ENCODE assay signal across 33 cellular contexts in the genomic region with DNA sequence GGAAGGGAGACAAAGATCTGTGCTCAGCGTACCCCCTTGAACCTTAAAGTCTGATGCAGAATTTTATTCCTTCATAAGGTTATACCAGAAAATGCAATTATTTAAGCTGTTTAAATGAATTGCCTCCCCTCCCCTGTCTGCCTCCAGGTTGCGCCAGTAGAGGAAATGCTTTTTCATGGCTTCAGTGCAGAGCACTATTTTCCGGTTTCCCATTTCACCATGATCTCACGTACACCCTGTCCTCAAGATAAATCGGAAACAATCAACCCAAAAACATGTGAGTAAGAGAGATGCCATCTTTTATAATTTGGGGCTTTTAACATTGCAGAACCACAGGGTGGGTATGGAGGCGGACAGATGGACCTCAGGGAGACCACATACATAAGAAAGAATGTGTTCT. TPM values are rescaled to one million over a fixed set of nuclear protein-coding genes. Genes with fewer than 3 reads are reported as not detected.
A peak's percentile ranks its signal among the peaks of the same experiment; 100 is the strongest.
DNase-seq lines count a peak whose midpoint lies in the region; ATAC-seq and TF ChIP-seq lines count a peak whose summit lies in the region.
"Had no signal": no experiment of that assay in that cellular context is flagged by ENCODE, and none has a peak within 500 bp of the region (broad histone marks: within the 10 kb centered on the region; RNA-seq: fewer than 3 reads in every experiment).

No MANE protein-coding gene starts in this region.

- H3K27me3 ChIP-seq in left ventricle myocardium inferior (ENCODE audit: low read depth) (no peaks in the 10 kb centered on the region), heart left ventricle (no peaks in the 10 kb centered on the region)
- H3K27me3 ChIP-seq: BE2C; BLaER1; BLaER1 treated with 17β-estradiol and CSF1 and Interleukin-3, amounts not matched to agents 10 nM and 100 nM had no signal

- H3K4me1 Mint-ChIP-seq in natural killer cell: peaks cover under 1 to 1% of the 10 kb centered on the region in 2 donors
- H3K4me1 Mint-ChIP-seq: CD4-positive, alpha-beta memory T cell; CD4-positive, CD25-positive, alpha-beta regulatory T cell had no signal

- 76 to 82% (median 80%) methylated on average over 6 of the region's 6 CpGs for WGBS in heart left ventricle, 4 donors

- H3K4me1 ChIP-seq in left ventricle myocardium inferior (peaks cover 40% of the 10 kb centered on the region), heart left ventricle (peaks cover 0 to 36% (median 16%) of the 10 kb centered on the region in 12 donors)
- H3K4me1 ChIP-seq: A549, BE2C, Caco-2 had no signal

- H3K36me3 Mint-ChIP-seq in natural killer cell: no peaks in the 10 kb centered on the region
- H3K36me3 Mint-ChIP-seq: CD14-positive monocyte; CD8-positive, alpha-beta T cell had no signal

- no peak for ATAC-seq in heart left ventricle
- no peak for ATAC-seq in omental fat pad (ENCODE audit: low FRiP score)
- ATAC-seq in natural killer cell: no peak
- ATAC-seq: A549; CD8-positive, alpha-beta T cell had no signal

- H3K4me3 Mint-ChIP-seq in natural killer cell: no peak overlapping the region
- H3K4me3 Mint-ChIP-seq: B cell; CD14-positive monocyte; CD4-positive, alpha-beta memory T cell; CD4-positive, alpha-beta T cell; CD4-positive, CD25-positive, alpha-beta regulatory T cell; CD8-positive, alpha-beta memory T cell; CD8-positive, alpha-beta T cell had no signal

- intact Hi-C loops in left ventricle myocardium inferior (cut with micrococcal nuclease) (no loop called here), heart left ventricle (cut with DNase I) (no loop called here), natural killer cell (cut with micrococcal nuclease) (no loop called here)

- H3K36me3 ChIP-seq in left ventricle myocardium inferior (peaks cover 33% of the 10 kb centered on the region), heart left ventricle (peaks cover 0 to 20% (median 0%) of the 10 kb centered on the region in 9 donors)
- H3K36me3 ChIP-seq: BE2C, BLaER1 had no signal

- peaks cover 5 to 22% of the 10 kb centered on the region in 2 donors for H3K27me3 Mint-ChIP-seq in natural killer cell (ENCODE audit: low read depth in 2 of 2)
- H3K27me3 Mint-ChIP-seq: B cell; CD4-positive, alpha-beta T cell; CD4-positive, CD25-positive, alpha-beta regulatory T cell had no signal

- no peak for TF ChIP-seq CTCF in left ventricle myocardium inferior (IDR thresholded peaks at IDR 0.05; ENCODE audit: borderline replicate concordance)
- TF ChIP-seq CTCF in heart left ventricle (IDR thresholded peaks at IDR 0.05): no peak
- no peak for TF ChIP-seq CTCF in omental fat pad (IDR thresholded peaks at IDR 0.05)
- no peak for TF ChIP-seq CTCF in natural killer cell (IDR thresholded peaks at IDR 0.05)

- no peak overlapping the region for H3K27ac Mint-ChIP-seq in natural killer cell
- H3K27ac Mint-ChIP-seq: B cell; CD14-positive monocyte; CD4-positive, alpha-beta memory T cell; CD4-positive, alpha-beta T cell; CD4-positive, CD25-positive, alpha-beta regulatory T cell; CD8-positive, alpha-beta memory T cell; CD8-positive, alpha-beta T cell had no signal

- H3K4me3 ChIP-seq in left ventricle myocardium inferior: no peak overlapping the region
- no peak overlapping the region for H3K4me3 ChIP-seq in heart left ventricle
- H3K4me3 ChIP-seq: A549; BLaER1; BLaER1 treated with 17β-estradiol and CSF1 and Interleukin-3, amounts not matched to agents 10 nM and 100 nM had no signal

- no peaks in the 10 kb centered on the region for H3K9me3 Mint-ChIP-seq in natural killer cell
- H3K9me3 Mint-ChIP-seq: CD4-positive, alpha-beta T cell; CD8-positive, alpha-beta memory T cell; CD8-positive, alpha-beta T cell had no signal

- DNase-seq in left ventricle myocardium inferior (no peak), heart left ventricle (no peak), dermis blood vessel endothelial cell (peak; percentile 56), dermis microvascular lymphatic vessel endothelial cell (ENCODE audit: low read depth in 2 of 2) (peak; percentile 60 to 68), omental fat pad (ENCODE audit: low spot score) (no peak), natural killer cell (no peak)
- DNase-seq: 8988T; ACHN; AML-193; BE2C; C1 segment of cervical spinal cord; Caco-2; Calu3; CD4-positive, alpha-beta memory T cell; CD4-positive, alpha-beta T cell; CD4-positive, CD25-positive, alpha-beta regulatory T cell; CD8-positive, alpha-beta memory T cell; CD8-positive, alpha-beta T cell; COR-L47; DMS 273 treated with DMSO at 0.1 percent for 48 hours; DMS153; DMS53; DMS79; DMS79 treated with DMSO at 0.1 percent for 48 hours; DND-41; EL had no signal

- H3K9me3 ChIP-seq in left ventricle myocardium inferior (replicated peaks): no peaks in the 10 kb centered on the region
- no peaks in the 10 kb centered on the region for H3K9me3 ChIP-seq in heart left ventricle
- H3K9me3 ChIP-seq: A549, BE2C, BLaER1, Caco-2 had no signal

- H3K27ac ChIP-seq in left ventricle myocardium inferior (replicated peaks) (peak overlapping the region; percentile 73), heart left ventricle (peak overlapping the region in 2 of 12 donors; percentile 19 to 29)
- H3K27ac ChIP-seq: 22Rv1; A549; BLaER1; BLaER1 treated with 17β-estradiol and CSF1 and Interleukin-3, amounts not matched to agents 10 nM and 100 nM; C4-2B had no signal

- TF ChIP-seq POLR2A in heart left ventricle (IDR thresholded peaks at IDR 0.05): no peak

RNA-seq across cellular contexts. Expression of a gene that starts 15.5 kb away (rescaled TPM):
- total RNA-seq in left ventricle myocardium inferior (6.0 TPM), heart left ventricle (10 to 100 TPM in 3 of 9 donors, 1 to 10 TPM in 6; 5.7 to 17.4 (median 9.0) TPM), dermis blood vessel endothelial cell (10.5 and 16.7 TPM in 2 replicates), dermis microvascular lymphatic vessel endothelial cell (8.2 and 13.1 TPM in 2 replicates), omental fat pad (10 to 100 TPM; 14.5 to 28.2 (median 18.9) TPM), natural killer cell (1 to 10 TPM in 1 of 3 donors, under 1 TPM in 2; 0.38 to 1.8 (median 0.68) TPM)
- polyA plus RNA-seq in heart left ventricle: 1 to 10 TPM; 5.6 to 9.6 TPM

RNA-seq across cellular contexts. Expression of a gene that starts 15.5 kb away (rescaled TPM):
- total RNA-seq in left ventricle myocardium inferior (6.7 TPM), heart left ventricle (10 to 100 TPM in 1 of 9 donors, 1 to 10 TPM in 8; 6.3 to 11.5 (median 7.9) TPM), dermis blood vessel endothelial cell (15.8 and 16.3 TPM in 2 replicates), dermis microvascular lymphatic vessel endothelial cell (8.3 and 9.4 TPM in 2 replicates), omental fat pad (10 to 100 TPM in 2 of 4 donors, 1 to 10 TPM in 2; 4.6 to 19.9 (median 10.1) TPM), natural killer cell (1 to 10 TPM; 5.6 to 8.0 (median 6.9) TPM)
- 10 to 100 TPM in 1 of 2 donors, 1 to 10 TPM in 1; 9.1 to 12.1 TPM for polyA plus RNA-seq in heart left ventricle

Comparison
In these comparisons a context has a peak if more than half of its experiments do, and no peak if none do; other contexts are left out.
1. DNase-seq: peak in dermis blood vessel endothelial cell (single experiment) and dermis microvascular lymphatic vessel endothelial cell (2 of 2); none in left ventricle myocardium inferior (single experiment), heart left ventricle (0 of 5), omental fat pad (single experiment) and natural killer cell (single experiment).